Comparison of ENCODE assay signal across 10 cellular contexts in the genomic region with DNA sequence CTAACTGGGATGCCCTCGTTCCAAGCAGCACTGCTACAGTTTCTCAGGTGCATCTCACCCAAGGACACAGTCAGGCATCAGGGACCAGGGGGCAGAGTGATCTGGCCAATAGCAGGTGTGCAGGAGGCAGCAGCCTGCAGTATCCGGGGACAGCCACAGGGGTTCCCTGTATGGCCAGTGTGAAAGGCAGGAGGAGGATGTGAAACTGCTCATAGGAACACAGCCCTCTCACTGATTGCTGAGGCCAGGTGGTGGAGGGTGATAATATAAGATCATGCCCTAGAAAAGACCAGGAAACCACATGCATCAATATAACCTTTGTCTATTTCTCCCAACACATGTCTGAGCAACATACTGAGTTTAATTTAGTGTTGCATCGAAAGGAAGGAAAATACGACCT.
A peak's percentile ranks its signal among the peaks of the same experiment; 100 is the strongest.
DNase-seq lines count a peak whose midpoint lies in the region; ATAC-seq and TF ChIP-seq lines count a peak whose summit lies in the region.
"Had no signal": no experiment of that assay in that cellular context is flagged by ENCODE, and none has a peak within 500 bp of the region (broad histone marks: within the 10 kb centered on the region; RNA-seq: fewer than 3 reads in every experiment).

No MANE protein-coding gene starts in this region.

- H2BK120ac ChIP-seq in H9 (ENCODE audit: low read depth, low read length, poor library complexity, severe bottlenecking), result no peak overlapping the region

- H3K27ac Mint-ChIP-seq in H9 (peak overlapping the region in 1 of 3 experiments; percentile 35; a peak in 1 of 7 replicates), endothelial cell (ENCODE audit: unreplicated experiment) (no peak overlapping the region)
- H3K27ac Mint-ChIP-seq: stimulated activated naive CD8-positive, alpha-beta T cell treated with anti-CD3 and anti-CD28 coated beads, Interleukin-15, Interleukin-2, amounts not matched to agents 100 ng/mL and 50 ng/mL, for 24 hours; T-helper 1 cell treated with Interleukin-12 subunit alpha and Interleukin-12 subunit beta and Interleukin-4 antibody, amounts not matched to agents 30 μg/mL and 1 μg/mL, for 36 hours had no signal

- H3K18ac ChIP-seq in H9 (ENCODE audit: insufficient read length, low read depth, low read length), result no peak overlapping the region

- DNase-seq in H9 (peak; percentile 82), LHCN-M2 (ENCODE audit: low read depth) (peak; percentile 68), endothelial cell (ENCODE audit: low spot score) (peak; percentile 34), activated gamma-delta T cell (lab: John Stamatoyannopoulos, UW) (no peak), GF-D8 (lab: John Stamatoyannopoulos, UW) (no peak), inferior parietal cortex (ENCODE audit: extremely low spot score) (no peak), hepatic stellate cell (ENCODE audit: low spot score) (no peak)

- H3K9me3 ChIP-seq in H9 (ENCODE audit: control insufficient read depth, low read depth, low read length), result no peaks in the 10 kb centered on the region

- no peak overlapping the region for H3K9ac ChIP-seq in H9 (ENCODE audit: extremely low read depth, insufficient read length, low read length)

- ATAC-seq in GM18520 (IDR thresholded peaks at IDR 0.05; ENCODE audit: unreplicated experiment), result peak; percentile 100

- no peak overlapping the region for H2BK12ac ChIP-seq in H9 (ENCODE audit: insufficient read length, low read depth, low read length)

- no peak overlapping the region for H3K27ac ChIP-seq in H9 (ENCODE audit: insufficient read length, low read depth, low read length)

- H2BK20ac ChIP-seq in H9 (ENCODE audit: low read depth, low read length, poor library complexity, severe bottlenecking), result no peak overlapping the region

- no peak overlapping the region for H3T11ph ChIP-seq in H9 (ENCODE audit: low read length)

- no peak overlapping the region for H3K23ac ChIP-seq in H9 (ENCODE audit: insufficient read length, low read depth, low read length)

- no peak overlapping the region for H2AFZ ChIP-seq in H9 (ENCODE audit: low read length)

- H3K4me3 Mint-ChIP-seq in H9, result no peak overlapping the region
- H3K4me3 Mint-ChIP-seq in endothelial cell (ENCODE audit: unreplicated experiment), result no peak overlapping the region
- H3K4me3 Mint-ChIP-seq: stimulated activated naive CD8-positive, alpha-beta T cell treated with anti-CD3 and anti-CD28 coated beads, Interleukin-15, Interleukin-2, amounts not matched to agents 100 ng/mL and 50 ng/mL, for 24 hours; T-helper 1 cell treated with Interleukin-12 subunit alpha and Interleukin-12 subunit beta and Interleukin-4 antibody, amounts not matched to agents 30 μg/mL and 1 μg/mL, for 36 hours had no signal

- H4K5ac ChIP-seq in H9 (ENCODE audit: insufficient read length, low read depth, low read length), result no peak overlapping the region

- no peak overlapping the region for H4K8ac ChIP-seq in H9 (replicated peaks; ENCODE audit: insufficient read length, low read depth, low read length)

- no peaks in the 10 kb centered on the region for H3K4me1 ChIP-seq in H9 (ENCODE audit: insufficient read depth, low read length)

- H4K91ac ChIP-seq in H9 (ENCODE audit: insufficient read length, low read depth, low read length), result no peak overlapping the region

- H3K36me3 Mint-ChIP-seq in H9 (ENCODE audit: insufficient read depth in 1 of 3, low read depth in 3 of 3), result no peaks in the 10 kb centered on the region; a peak in 1 of 7 replicates
- H3K36me3 Mint-ChIP-seq in endothelial cell (ENCODE audit: low read depth, unreplicated experiment), result no peaks in the 10 kb centered on the region

- H3K4me1 Mint-ChIP-seq in H9 (peaks cover 2 to 3% of the 10 kb centered on the region in 2 experiments; a peak in 3 of 4 replicates), endothelial cell (ENCODE audit: unreplicated experiment) (no peaks in the 10 kb centered on the region)

- no peak overlapping the region for H2BK5ac ChIP-seq in H9 (ENCODE audit: insufficient read length, low read length)

- no peaks in the 10 kb centered on the region for H3K27me3 Mint-ChIP-seq in H9 (ENCODE audit: low read depth)
- H3K27me3 Mint-ChIP-seq in endothelial cell (ENCODE audit: unreplicated experiment), result no peaks in the 10 kb centered on the region
- H3K27me3 Mint-ChIP-seq: stimulated activated naive CD8-positive, alpha-beta T cell treated with anti-CD3 and anti-CD28 coated beads, Interleukin-15, Interleukin-2, amounts not matched to agents 100 ng/mL and 50 ng/mL, for 24 hours had no signal

- H2AK5ac ChIP-seq in H9 (ENCODE audit: insufficient read length, low read length), result no peak overlapping the region

- H3K23me2 ChIP-seq in H9 (ENCODE audit: insufficient read length, low read depth, low read length, poor library complexity, severe bottlenecking), result no peaks in the 10 kb centered on the region

- no peak overlapping the region for H3K14ac ChIP-seq in H9 (ENCODE audit: insufficient read depth, low read length)

- no peak overlapping the region for H2BK15ac ChIP-seq in H9 (ENCODE audit: low read depth, low read length)

- H3K9me3 Mint-ChIP-seq in H9, result no peaks in the 10 kb centered on the region
- no peaks in the 10 kb centered on the region for H3K9me3 Mint-ChIP-seq in endothelial cell (ENCODE audit: unreplicated experiment)
- H3K9me3 Mint-ChIP-seq: T-helper 1 cell treated with Interleukin-12 subunit alpha and Interleukin-12 subunit beta and Interleukin-4 antibody, amounts not matched to agents 30 μg/mL and 1 μg/mL, for 36 hours had no signal

- H3K27me3 ChIP-seq in H9 (ENCODE audit: insufficient read depth, low read length), result no peaks in the 10 kb centered on the region

- H3K4ac ChIP-seq in H9 (ENCODE audit: low read depth, low read length), result no peak overlapping the region

- no peaks in the 10 kb centered on the region for H4K20me1 ChIP-seq in H9 (ENCODE audit: control insufficient read depth, insufficient read depth, insufficient read length)

- no peak overlapping the region for H3K56ac ChIP-seq in H9 (ENCODE audit: insufficient read length, low read depth, low read length)

- no CpG with 5 or more reads among the region's 4 CpGs for WGBS in H9 (ENCODE audit: extremely low coverage, insufficient read length, low lambda C conversion rate)

- H3K79me1 ChIP-seq in H9 (ENCODE audit: insufficient read depth, low read depth, low read length, poor library complexity, severe bottlenecking), result no peaks in the 10 kb centered on the region

- H3K79me2 ChIP-seq in H9 (ENCODE audit: insufficient read depth, low read length), result no peaks in the 10 kb centered on the region

- H3K4me2 ChIP-seq in H9 (ENCODE audit: insufficient read depth, insufficient read length, low read length), result no peak overlapping the region

- TF ChIP-seq CTCF in H9 (conservative IDR thresholded peaks at IDR 0.05), result peak; percentile 55
- peak; percentile 36 for TF ChIP-seq CTCF in endothelial cell (IDR thresholded peaks at IDR 0.05; ENCODE audit: unreplicated experiment)

Comparison
In these comparisons a context has a peak if more than half of its experiments do, and no peak if none do; other contexts are left out.
1. DNase-seq: peak in H9 (single experiment), LHCN-M2 (single experiment) and endothelial cell (single experiment); none in activated gamma-delta T cell (single experiment), GF-D8 (single experiment), inferior parietal cortex (single experiment) and hepatic stellate cell (single experiment).